Comparison of ENCODE assay signal across 8 cellular contexts in genomic region chr3:57983734-57984518, GRCh38. TPM values are rescaled to one million over a fixed set of nuclear protein-coding genes. Genes with fewer than 3 reads are reported as not detected.
DNase-seq lines count a peak whose midpoint lies in the region; ATAC-seq and TF ChIP-seq lines count a peak whose summit lies in the region.

No MANE protein-coding gene starts in this region.

- DNase-seq in UCSD-AML1 (lab: John Stamatoyannopoulos, UW; ENCODE audit: unreplicated experiment) (peak; percentile 21), tibial nerve (ENCODE audit: low spot score in 2 of 2) (peak in 1 of 2 donors; percentile 69), HuH-7.5 (ENCODE audit: low spot score) (no peak)
- peak in 4 of 10 donors; percentile 10 to 36 (median 24) for DNase-seq in naive thymus-derived CD8-positive, alpha-beta T cell

- peak overlapping the region; percentile 24 for H3K9ac ChIP-seq in HUES6 (ENCODE audit: low read length)

- H3K79me2 ChIP-seq in DOHH2 (ENCODE audit: control insufficient read depth, low read length) = no peaks in the 10 kb centered on the region

- H3K9me3 Mint-ChIP-seq in dendritic cell treated with granulocyte-macrophage colony-stimulating factor and Interleukin-4, amounts not matched to agents 40 ng/mL and 50 ng/mL, for 4 days = no peaks in the 10 kb centered on the region
- no peaks in the 10 kb centered on the region for H3K9me3 Mint-ChIP-seq in naive thymus-derived CD8-positive, alpha-beta T cell

- H3K9me3 ChIP-seq in DOHH2 (ENCODE audit: control insufficient read depth, insufficient read depth, low read length) (no peaks in the 10 kb centered on the region), HUES6 (ENCODE audit: control insufficient read depth, insufficient read depth, low read depth, low read length) (no peaks in the 10 kb centered on the region), tibial nerve (no peaks in the 10 kb centered on the region)

- H3K4me1 Mint-ChIP-seq in dendritic cell treated with granulocyte-macrophage colony-stimulating factor and Interleukin-4, amounts not matched to agents 40 ng/mL and 50 ng/mL, for 4 days (ENCODE audit: low read depth) = peaks cover 65% of the 10 kb centered on the region
- peaks cover 15 to 32% (median 22%) of the 10 kb centered on the region in 4 donors for H3K4me1 Mint-ChIP-seq in naive thymus-derived CD8-positive, alpha-beta T cell

- H3K27ac Mint-ChIP-seq in dendritic cell treated with granulocyte-macrophage colony-stimulating factor and Interleukin-4, amounts not matched to agents 40 ng/mL and 50 ng/mL, for 4 days = peak overlapping the region; percentile 71
- H3K27ac Mint-ChIP-seq in naive thymus-derived CD8-positive, alpha-beta T cell = peak overlapping the region in 9 of 10 donors; percentile 47 to 81 (median 64)

- TF ChIP-seq POLR2A in tibial nerve (IDR thresholded peaks at IDR 0.05) = no peak

- peaks cover 9% of the 10 kb centered on the region for H3K27me3 Mint-ChIP-seq in dendritic cell treated with granulocyte-macrophage colony-stimulating factor and Interleukin-4, amounts not matched to agents 40 ng/mL and 50 ng/mL, for 4 days
- H3K27me3 Mint-ChIP-seq in naive thymus-derived CD8-positive, alpha-beta T cell = no peaks in the 10 kb centered on the region

- H3K4me3 Mint-ChIP-seq in dendritic cell treated with granulocyte-macrophage colony-stimulating factor and Interleukin-4, amounts not matched to agents 40 ng/mL and 50 ng/mL, for 4 days = no peak overlapping the region
- peak overlapping the region in 2 of 10 donors; percentile 12 to 24 for H3K4me3 Mint-ChIP-seq in naive thymus-derived CD8-positive, alpha-beta T cell

- TF ChIP-seq CTCF in DOHH2 (IDR thresholded peaks at IDR 0.05; ENCODE audit: low read depth, low read length, poor library complexity, severe bottlenecking) (no peak), tibial nerve (IDR thresholded peaks at IDR 0.05) (no peak)

- peak overlapping the region; percentile 62 for H3K4me2 ChIP-seq in DOHH2 (ENCODE audit: low read length)

- peak overlapping the region; percentile 72 for H3K27ac ChIP-seq in DOHH2 (ENCODE audit: low read depth, low read length)
- H3K27ac ChIP-seq in HUES6 (ENCODE audit: low read depth, low read length) = no peak overlapping the region
- H3K27ac ChIP-seq in tibial nerve = peak overlapping the region in 3 of 4 donors; percentile 50 to 63 (median 50)

- ATAC-seq in GM21528 (IDR thresholded peaks at IDR 0.05; ENCODE audit: low FRiP score, unreplicated experiment) = peak; percentile 93
- peak; percentile 83 to 85 for ATAC-seq in naive thymus-derived CD8-positive, alpha-beta T cell

- 21 to 34% methylated on average over 5 of the region's 5 CpGs for WGBS in tibial nerve, 2 donors

- no peaks in the 10 kb centered on the region for H4K20me1 ChIP-seq in DOHH2 (ENCODE audit: control insufficient read depth, insufficient read depth, low read depth, low read length)

- POLR2A ChIA-PET in naive thymus-derived CD8-positive, alpha-beta T cell (lab: Charles Lee) = no interaction called here

- TF ChIP-seq EP300 in tibial nerve (IDR thresholded peaks at IDR 0.05) = peak; percentile 22 to 84

- intact Hi-C loops in dendritic cell treated with granulocyte-macrophage colony-stimulating factor and Interleukin-4, amounts not matched to agents 40 ng/mL and 50 ng/mL, for 4 days (cut with micrococcal nuclease) = no loop called here

- no peaks in the 10 kb centered on the region for H3K9me2 ChIP-seq in DOHH2 (replicated peaks; ENCODE audit: control insufficient read depth, low read length)

- H3K4me3 ChIP-seq in DOHH2 (ENCODE audit: low read length) = peak overlapping the region; percentile 38
- no peak overlapping the region for H3K4me3 ChIP-seq in HUES6 (ENCODE audit: low read depth, low read length)
- no peak overlapping the region for H3K4me3 ChIP-seq in tibial nerve

- H3K36me3 ChIP-seq in DOHH2 (ENCODE audit: control insufficient read depth, low read length) = no peaks in the 10 kb centered on the region
- H3K36me3 ChIP-seq in HUES6 (ENCODE audit: control insufficient read depth, insufficient read depth, low read length) = no peaks in the 10 kb centered on the region
- H3K36me3 ChIP-seq in tibial nerve = no peaks in the 10 kb centered on the region

- no peaks in the 10 kb centered on the region for H3K36me3 Mint-ChIP-seq in dendritic cell treated with granulocyte-macrophage colony-stimulating factor and Interleukin-4, amounts not matched to agents 40 ng/mL and 50 ng/mL, for 4 days (ENCODE audit: low read depth)
- H3K36me3 Mint-ChIP-seq in naive thymus-derived CD8-positive, alpha-beta T cell = no peaks in the 10 kb centered on the region

- H3K27me3 ChIP-seq in DOHH2 (ENCODE audit: control insufficient read depth, low read length) (no peaks in the 10 kb centered on the region), HUES6 (ENCODE audit: control insufficient read depth, insufficient read depth, low read length) (no peaks in the 10 kb centered on the region), tibial nerve (no peaks in the 10 kb centered on the region)

- peaks cover 4% of the 10 kb centered on the region; the same call in 1 of the 2 replicates for H3F3A ChIP-seq in DOHH2 (ENCODE audit: control insufficient read depth, insufficient read depth)

- H3K4me1 ChIP-seq in DOHH2 (ENCODE audit: control insufficient read depth, low read length) (peaks cover 34% of the 10 kb centered on the region), HUES6 (ENCODE audit: control insufficient read depth, insufficient read depth, low read length) (peaks cover 12% of the 10 kb centered on the region; the same call in 1 of the 2 replicates), tibial nerve (peaks cover 0 to 21% (median 6%) of the 10 kb centered on the region in 4 donors)

RNA-seq across cellular contexts. Expression of gene FLNB, which starts 24.3 kb away (rescaled TPM):
- 10 to 100 TPM; 75.2 to 76.7 TPM for total RNA-seq in naive thymus-derived CD8-positive, alpha-beta T cell
- polyA plus RNA-seq in naive thymus-derived CD8-positive, alpha-beta T cell = 10 to 100 TPM; 11.8 to 32.2 (median 24.4) TPM
- 100 to 1,000 TPM; 265 to 345 (median 277) TPM for total RNA-seq in tibial nerve
